ENCODE assay signal across 19 cellular contexts in genomic region chr11:89249196-89249595, GRCh38.
DNase-seq lines count a peak whose midpoint lies in the region; ATAC-seq, FAIRE-seq and TF ChIP-seq lines count a peak whose summit lies in the region.
"Had no signal": no experiment of that assay in that cellular context is flagged by ENCODE, and none has a peak within 500 bp of the region (broad histone marks: within the 10 kb centered on the region; RNA-seq: fewer than 3 reads in every experiment).

No MANE protein-coding gene starts in this region.

- H3K27ac ChIP-seq in K562 (ENCODE audit: extremely low read depth, low read depth, low read length) = no peak overlapping the region
- H3K27ac ChIP-seq: 22Rv1, A549, C4-2B had no signal

- no peaks in the 10 kb centered on the region for H4K20me1 ChIP-seq in K562 (replicated peaks; ENCODE audit: control insufficient read depth, insufficient read depth, low read length)

- no peak overlapping the region for H2AFZ ChIP-seq in K562 (ENCODE audit: low read depth, low read length)

- no peak for FAIRE-seq in K562 (lab: Jason Lieb, UNC)
- FAIRE-seq: GM12891, GM19239, H54 had no signal

- H3K4me3 ChIP-seq in K562 = no peak overlapping the region
- H3K4me3 ChIP-seq: A549 had no signal

- in situ Hi-C loops in K562 (cut with MboI) = no loop called here

- TF ChIP-seq EP300 in K562 (IDR thresholded peaks at IDR 0.05; ENCODE audit: low read length) = no peak

- DNase-seq in DMS53 (lab: John Stamatoyannopoulos, UW) (peak; percentile 20), DMS53 treated with DMSO at 0.1 percent for 48 hours (lab: John Stamatoyannopoulos, UW; ENCODE audit: unreplicated experiment) (no peak), HT1080 (ENCODE audit: low read depth) (peak; percentile 34), K562 (ENCODE audit: extremely low read depth in 1 of 4, low spot score in 3 of 4) (no peak), retina (peak; percentile 3), GF-D8 (lab: John Stamatoyannopoulos, UW) (no peak)
- DNase-seq: AML-193; CD4-positive, alpha-beta T cell; DMS153; DND-41; EL; HCEC 1CT had no signal

- intact Hi-C loops in K562 (cut with micrococcal nuclease) = no loop called here

- no peaks in the 10 kb centered on the region for H3K36me3 ChIP-seq in K562 (ENCODE audit: control insufficient read depth, insufficient read depth, low read length)

- CTCF ChIA-PET in K562 (lab: Yijun Ruan, JAX; ENCODE audit: low intra/inter-chr PET ratio) = no interaction called here

- no peak for TF ChIP-seq CTCF in K562 (IDR thresholded peaks at IDR 0.05 in 2 of 3, conservative IDR thresholded peaks at IDR 0.05 in 1 of 3; ENCODE audit: insufficient read depth in 2 of 3, low read depth in 1 of 3, low read length in 3 of 3)

- H3K9me1 ChIP-seq in K562 (ENCODE audit: control insufficient read depth, insufficient read depth, low read length) = no peaks in the 10 kb centered on the region

- no peak for ATAC-seq in K562
- ATAC-seq in HG02642 (IDR thresholded peaks at IDR 0.05; ENCODE audit: poor library complexity, unreplicated experiment) = no peak
- ATAC-seq: A549 had no signal

- TF ChIP-seq RAD21 in K562 (CRISPR knock-in tag; conservative IDR thresholded peaks at IDR 0.05 in 1 of 2, IDR thresholded peaks at IDR 0.05 in 1 of 2) = no peak

- no peaks in the 10 kb centered on the region for H3K27me3 ChIP-seq in K562 (ENCODE audit: control insufficient read depth in 2 of 2, insufficient read depth in 2 of 2, low read length in 2 of 2)

- POLR2A ChIA-PET in K562 (lab: Yijun Ruan, JAX) = no interaction called here

- no peaks in the 10 kb centered on the region for H3K9me3 ChIP-seq in K562 (replicated peaks; ENCODE audit: control insufficient read depth, insufficient read depth, low read depth, low read length)
- H3K9me3 ChIP-seq: A549 had no signal

- no peak overlapping the region for H3K9ac ChIP-seq in K562 (ENCODE audit: insufficient read depth in 1 of 2, low read depth in 2 of 2, low read length in 2 of 2)

- no TSS peak for BruUV-seq in K562 (replicated peaks; lab: Mats Ljungman, UMichigan)

- no peak overlapping the region for H3K4me2 ChIP-seq in K562 (ENCODE audit: insufficient read depth, low read length)
- H3K4me2 ChIP-seq: A549 had no signal

- 0% methylated on average over 2 of the region's 2 CpGs for WGBS in K562 (ENCODE audit: insufficient coverage, low coverage, missing lambda C conversion rate)

- H3K79me2 ChIP-seq in K562 (ENCODE audit: control insufficient read depth, insufficient read depth, low read length) = no peaks in the 10 kb centered on the region

- no peaks in the 10 kb centered on the region for H3K4me1 ChIP-seq in K562 (replicated peaks in 1 of 2; ENCODE audit: control insufficient read depth in 2 of 2, insufficient read depth in 2 of 2, low read length in 2 of 2)
- H3K4me1 ChIP-seq: A549 had no signal

- TF ChIP-seq POLR2A in K562 (conservative IDR thresholded peaks at IDR 0.05) = no peak

TF ChIP-seq in K562, 482 proteins besides CTCF, POLR2A, EP300 and RAD21:
- TF ChIP-seq SNIP1 (IDR thresholded peaks at IDR 0.05; ENCODE audit: low read depth) = no peak
- TF ChIP-seq ZNF316 (IDR thresholded peaks at IDR 0.05) = 0 out of 2 replicates have a peak, but pooled peaks have one; percentile 6
- TF ChIP-seq ATF7 (IDR thresholded peaks at IDR 0.05) = no peak
- no peak for TF ChIP-seq ZNF511 (CRISPR knock-in tag; IDR thresholded peaks at IDR 0.05)
- TF ChIP-seq MAFK (IDR thresholded peaks at IDR 0.05; ENCODE audit: low read length) = 0 out of 2 replicates have a peak, but pooled peaks have one; percentile 6

Comparison
In these comparisons a context has a peak if more than half of its experiments do, and no peak if none do; other contexts are left out.
1. DNase-seq: peak in DMS53 (single experiment), HT1080 (single experiment) and retina (single experiment); none in DMS53 treated with DMSO at 0.1 percent for 48 hours (single experiment), K562 (0 of 4) and GF-D8 (single experiment).